In genomic region chr2:197168705-197169104, GRCh38 we compare ENCODE assay signal across 8 cellular contexts.
A peak's percentile ranks its signal among the peaks of the same experiment; 100 is the strongest.
DNase-seq lines count a peak whose midpoint lies in the region; ATAC-seq and TF ChIP-seq lines count a peak whose summit lies in the region.

No MANE protein-coding gene starts in this region.

- no peak overlapping the region for H3K9ac ChIP-seq in SK-N-SH

- H3K27ac ChIP-seq in SK-N-SH (ENCODE audit: low read depth in 2 of 2, low read length in 1 of 2) (peak overlapping the region in 1 of 2 experiments; percentile 3; a peak in 1 of 4 replicates), left ventricle myocardium inferior (replicated peaks) (no peak overlapping the region), gastrocnemius medialis (no peak overlapping the region)

- H3K36me3 ChIP-seq in SK-N-SH (replicated peaks in 1 of 2; ENCODE audit: control insufficient read depth in 1 of 2, insufficient read depth in 2 of 2, low read length in 1 of 2) (no peaks in the 10 kb centered on the region), left ventricle myocardium inferior (no peaks in the 10 kb centered on the region), gastrocnemius medialis (no peaks in the 10 kb centered on the region)

- ATAC-seq in GM19372 (IDR thresholded peaks at IDR 0.05; ENCODE audit: low read depth, unreplicated experiment) (peak; percentile 73), gastrocnemius medialis (peak; percentile 60)

- in situ Hi-C loops in gastrocnemius medialis (cut with MboI; ENCODE audit: low sequenced_read_pairs in 4 of 4): no loop called here

- no peaks in the 10 kb centered on the region for H3K27me3 Mint-ChIP-seq in activated naive CD4-positive, alpha-beta T cell treated with anti-CD3 and anti-CD28 coated beads, Interleukin-2, amount 50 U/mL, for 24 hours

- POLR2A ChIA-PET in SK-N-SH (lab: Yijun Ruan, JAX): no interaction called here

- peaks cover 78% of the 10 kb centered on the region for H3K4me1 Mint-ChIP-seq in activated naive CD4-positive, alpha-beta T cell treated with anti-CD3 and anti-CD28 coated beads, Interleukin-2, amount 50 U/mL, for 24 hours

- CTCF ChIA-PET in SK-N-SH (lab: Yijun Ruan, JAX): interaction anchor here (0.6 to 6.4 kb wide), 27 partner anchors 8 to 244 kb away, joined by 3 to 55 read pairs (median 4); no protein-coding TSS in a partner anchor

- H3K79me2 ChIP-seq in SK-N-SH (ENCODE audit: insufficient read depth): no peaks in the 10 kb centered on the region

- H3K4me3 ChIP-seq in SK-N-SH (ENCODE audit: low read depth in 2 of 2, low read length in 1 of 2) (no peak overlapping the region), left ventricle myocardium inferior (no peak overlapping the region), gastrocnemius medialis (no peak overlapping the region)

- no peaks in the 10 kb centered on the region for H4K20me1 ChIP-seq in SK-N-SH (ENCODE audit: insufficient read depth)

- H3K27me3 ChIP-seq in SK-N-SH (ENCODE audit: insufficient read depth): no peaks in the 10 kb centered on the region
- no peaks in the 10 kb centered on the region for H3K27me3 ChIP-seq in left ventricle myocardium inferior (ENCODE audit: low read depth)
- no peaks in the 10 kb centered on the region for H3K27me3 ChIP-seq in gastrocnemius medialis

- H2AFZ ChIP-seq in SK-N-SH (ENCODE audit: low read depth): no peak overlapping the region

- TF ChIP-seq CTCF in SK-N-SH (IDR thresholded peaks at IDR 0.05) (peak; percentile 67), left ventricle myocardium inferior (IDR thresholded peaks at IDR 0.05; ENCODE audit: borderline replicate concordance) (peak; percentile 61), gastrocnemius medialis (IDR thresholded peaks at IDR 0.05 in 4 of 5, conservative IDR thresholded peaks at IDR 0.05 in 1 of 5) (peak; percentile 7 to 45 (median 31))

- TF ChIP-seq EP300 in SK-N-SH (IDR thresholded peaks at IDR 0.05; ENCODE audit: borderline replicate concordance in 1 of 2, low read depth in 1 of 2, low read length in 1 of 2): no peak

- peak; percentile 32 for DNase-seq in CMK (ENCODE audit: low read depth)
- DNase-seq in HPDE6-E6E7 (ENCODE audit: extremely low spot score): peak; percentile 26
- peak; percentile 70 for DNase-seq in SK-N-SH
- DNase-seq in left ventricle myocardium inferior: peak; percentile 46
- peak; percentile 6 to 36 for DNase-seq in gastrocnemius medialis
- DNase-seq in amniotic stem cell (lab: John Stamatoyannopoulos, UW): no peak

- H3K4me2 ChIP-seq in SK-N-SH: no peak overlapping the region

- no peaks in the 10 kb centered on the region for H3K9me2 ChIP-seq in SK-N-SH

- no peaks in the 10 kb centered on the region for H3K9me3 Mint-ChIP-seq in activated naive CD4-positive, alpha-beta T cell treated with anti-CD3 and anti-CD28 coated beads, Interleukin-2, amount 50 U/mL, for 24 hours

- WGBS in SK-N-SH (ENCODE audit: low lambda C conversion rate): 58% methylated on average over 5 of the region's 5 CpGs

- peak; percentile 74 for TF ChIP-seq RAD21 in SK-N-SH (IDR thresholded peaks at IDR 0.05; ENCODE audit: low read length)

- peaks cover 4% of the 10 kb centered on the region for H3K36me3 Mint-ChIP-seq in activated naive CD4-positive, alpha-beta T cell treated with anti-CD3 and anti-CD28 coated beads, Interleukin-2, amount 50 U/mL, for 24 hours

- TF ChIP-seq POLR2A in gastrocnemius medialis (IDR thresholded peaks at IDR 0.05): no peak

- H3K27ac Mint-ChIP-seq in activated naive CD4-positive, alpha-beta T cell treated with anti-CD3 and anti-CD28 coated beads, Interleukin-2, amount 50 U/mL, for 24 hours: peak overlapping the region; percentile 90

- H3K9me3 ChIP-seq in SK-N-SH (no peaks in the 10 kb centered on the region), left ventricle myocardium inferior (replicated peaks) (no peaks in the 10 kb centered on the region), gastrocnemius medialis (no peaks in the 10 kb centered on the region)

- H3K4me3 Mint-ChIP-seq in activated naive CD4-positive, alpha-beta T cell treated with anti-CD3 and anti-CD28 coated beads, Interleukin-2, amount 50 U/mL, for 24 hours: no peak overlapping the region

- intact Hi-C loops in left ventricle myocardium inferior (cut with micrococcal nuclease) (loop anchor here (10.0 kb wide), 1 partner anchor 154 kb away; no protein-coding TSS in a partner anchor), gastrocnemius medialis (cut with DNase I; ENCODE audit: low total_unique reads) (loop anchor here (1.0 kb wide), 1 partner anchor 156 kb away; no protein-coding TSS in a partner anchor)

- no peaks in the 10 kb centered on the region for H3F3A ChIP-seq in SK-N-SH (replicated peaks; ENCODE audit: insufficient read depth)

- H3K4me1 ChIP-seq in SK-N-SH (ENCODE audit: control insufficient read depth in 1 of 2, insufficient read depth in 2 of 2, low read depth in 1 of 2, low read length in 1 of 2) (peaks cover 5 to 13% of the 10 kb centered on the region in 2 experiments; a peak in 3 of 4 replicates), left ventricle myocardium inferior (peaks cover 26% of the 10 kb centered on the region), gastrocnemius medialis (peaks cover 0 to 9% of the 10 kb centered on the region in 2 donors)

TF ChIP-seq in SK-N-SH, 30 proteins besides CTCF, POLR2A, EP300 and RAD21:
- no peak for TF ChIP-seq MXI1 (IDR thresholded peaks at IDR 0.05; ENCODE audit: low read depth, low read length)
- no peak for TF ChIP-seq USF1 (IDR thresholded peaks at IDR 0.05; ENCODE audit: borderline replicate concordance, low read depth)
- no peak for TF ChIP-seq CHD2 (IDR thresholded peaks at IDR 0.05; ENCODE audit: low read length, partially characterized antibody)
- TF ChIP-seq RXRA (IDR thresholded peaks at IDR 0.05; ENCODE audit: borderline replicate concordance, low read depth): no peak
- no peak for TF ChIP-seq NFIC (IDR thresholded peaks at IDR 0.05; ENCODE audit: borderline replicate concordance)
- peak; percentile 56 for TF ChIP-seq SMC3 (IDR thresholded peaks at IDR 0.05; ENCODE audit: low read depth, low read length)
- no peak for TF ChIP-seq REST (IDR thresholded peaks at IDR 0.05; ENCODE audit: low read depth, low read length)
